ENCODE assay signal across 1 cellular context in the genomic region with DNA sequence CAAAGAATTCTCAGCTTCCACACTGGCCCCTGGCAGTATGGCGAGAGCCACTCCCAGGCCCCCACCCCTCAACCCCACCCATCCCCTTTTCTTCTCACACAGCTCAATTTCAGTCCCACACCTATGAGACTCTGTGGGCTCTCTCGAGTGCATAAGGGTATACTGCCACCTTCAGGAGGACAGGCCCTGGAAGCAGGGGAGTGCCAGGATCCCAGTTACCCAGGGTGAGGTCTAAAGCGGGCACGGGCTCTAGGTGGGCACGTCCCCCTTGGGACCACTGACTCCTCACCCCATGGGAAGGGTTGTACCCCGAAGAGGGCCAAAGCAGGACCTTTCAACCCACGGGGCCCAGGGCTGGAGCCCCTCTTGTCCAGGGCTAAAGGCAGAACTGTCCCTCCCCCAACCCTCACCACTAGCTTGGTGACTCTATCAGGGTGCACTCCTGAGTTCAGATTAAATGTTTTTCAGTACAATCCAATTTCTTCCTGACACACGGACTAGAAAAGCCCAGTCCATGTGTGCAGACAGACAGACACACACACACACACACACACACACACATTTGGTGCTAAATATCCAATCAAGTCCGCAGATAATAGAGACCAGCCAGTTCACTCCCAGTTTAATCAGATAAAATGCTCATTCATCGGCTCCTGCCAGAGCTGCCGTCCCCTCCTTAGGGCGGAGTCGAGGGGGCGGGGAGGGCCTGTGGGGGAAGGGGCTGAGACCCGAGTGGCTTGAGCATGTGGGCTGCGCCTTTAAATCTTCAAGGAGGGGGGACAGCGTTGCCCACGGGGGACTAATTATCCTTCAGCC.
TF ChIP-seq lines count a peak whose summit lies in the region.

No MANE protein-coding gene starts in this region.

TF ChIP-seq in HepG2, 621 proteins besides CTCF, POLR2A, EP300 and RAD21 (continued from another document):
- TF ChIP-seq, protein P1, sequence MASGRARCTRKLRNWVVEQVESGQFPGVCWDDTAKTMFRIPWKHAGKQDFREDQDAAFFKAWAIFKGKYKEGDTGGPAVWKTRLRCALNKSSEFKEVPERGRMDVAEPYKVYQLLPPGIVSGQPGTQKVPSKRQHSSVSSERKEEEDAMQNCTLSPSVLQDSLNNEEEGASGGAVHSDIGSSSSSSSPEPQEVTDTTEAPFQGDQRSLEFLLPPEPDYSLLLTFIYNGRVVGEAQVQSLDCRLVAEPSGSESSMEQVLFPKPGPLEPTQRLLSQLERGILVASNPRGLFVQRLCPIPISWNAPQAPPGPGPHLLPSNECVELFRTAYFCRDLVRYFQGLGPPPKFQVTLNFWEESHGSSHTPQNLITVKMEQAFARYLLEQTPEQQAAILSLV (CRISPR knock-in tag; IDR thresholded peaks at IDR 0.05; ENCODE audit: borderline replicate concordance), result no peak
- TF ChIP-seq SMC3 (IDR thresholded peaks at IDR 0.05; ENCODE audit: low read length) (peak; percentile 18; the same call in 1 of the 2 replicates), ZNF160 (CRISPR knock-in tag; IDR thresholded peaks at IDR 0.05) (no peak), SOX5 (CRISPR knock-in tag; IDR thresholded peaks at IDR 0.05; ENCODE audit: borderline replicate concordance) (no peak), PPARG (CRISPR knock-in tag; conservative IDR thresholded peaks at IDR 0.05) (no peak), CEBPG (CRISPR knock-in tag; IDR thresholded peaks at IDR 0.05) (no peak)
- TF ChIP-seq, protein P2, sequence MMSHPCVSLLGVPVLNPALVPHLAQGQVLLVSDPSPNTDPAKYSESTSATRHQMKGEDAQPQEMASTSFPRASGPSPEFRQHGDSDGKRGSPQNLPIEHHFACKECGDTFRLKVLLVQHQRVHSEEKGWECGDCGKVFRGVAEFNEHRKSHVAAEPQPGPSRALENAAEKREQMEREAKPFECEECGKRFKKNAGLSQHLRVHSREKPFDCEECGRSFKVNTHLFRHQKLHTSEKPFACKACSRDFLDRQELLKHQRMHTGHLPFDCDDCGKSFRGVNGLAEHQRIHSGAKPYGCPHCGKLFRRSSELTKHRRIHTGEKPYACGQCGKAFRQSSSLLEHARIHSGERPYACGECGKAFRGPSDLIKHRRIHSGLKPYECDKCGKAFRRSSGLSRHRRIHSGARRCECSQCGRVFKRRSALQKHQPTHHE (CRISPR knock-in tag; IDR thresholded peaks at IDR 0.05; ENCODE audit: borderline replicate concordance), result no peak
- TF ChIP-seq, protein P3, sequence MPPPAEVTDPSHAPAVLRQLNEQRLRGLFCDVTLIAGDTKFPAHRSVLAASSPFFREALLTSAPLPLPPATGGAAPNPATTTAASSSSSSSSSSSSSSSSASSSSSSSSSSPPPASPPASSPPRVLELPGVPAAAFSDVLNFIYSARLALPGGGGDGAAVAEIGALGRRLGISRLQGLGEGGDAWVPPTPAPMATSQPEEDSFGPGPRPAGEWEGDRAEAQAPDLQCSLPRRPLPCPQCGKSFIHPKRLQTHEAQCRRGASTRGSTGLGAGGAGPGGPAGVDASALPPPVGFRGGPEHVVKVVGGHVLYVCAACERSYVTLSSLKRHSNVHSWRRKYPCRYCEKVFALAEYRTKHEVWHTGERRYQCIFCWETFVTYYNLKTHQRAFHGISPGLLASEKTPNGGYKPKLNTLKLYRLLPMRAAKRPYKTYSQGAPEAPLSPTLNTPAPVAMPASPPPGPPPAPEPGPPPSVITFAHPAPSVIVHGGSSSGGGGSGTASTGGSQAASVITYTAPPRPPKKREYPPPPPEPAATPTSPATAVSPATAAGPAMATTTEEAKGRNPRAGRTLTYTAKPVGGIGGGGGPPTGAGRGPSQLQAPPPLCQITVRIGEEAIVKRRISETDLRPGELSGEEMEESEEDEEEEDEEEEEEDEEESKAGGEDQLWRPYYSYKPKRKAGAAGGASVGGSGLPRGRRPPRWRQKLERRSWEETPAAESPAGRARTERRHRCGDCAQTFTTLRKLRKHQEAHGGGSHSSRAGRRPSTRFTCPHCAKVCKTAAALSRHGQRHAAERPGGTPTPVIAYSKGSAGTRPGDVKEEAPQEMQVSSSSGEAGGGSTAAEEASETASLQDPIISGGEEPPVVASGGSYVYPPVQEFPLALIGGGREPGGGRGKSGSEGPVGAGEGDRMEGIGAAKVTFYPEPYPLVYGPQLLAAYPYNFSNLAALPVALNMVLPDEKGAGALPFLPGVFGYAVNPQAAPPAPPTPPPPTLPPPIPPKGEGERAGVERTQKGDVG (CRISPR knock-in tag; IDR thresholded peaks at IDR 0.05; ENCODE audit: borderline replicate concordance), result no peak
- TF ChIP-seq, protein P4, sequence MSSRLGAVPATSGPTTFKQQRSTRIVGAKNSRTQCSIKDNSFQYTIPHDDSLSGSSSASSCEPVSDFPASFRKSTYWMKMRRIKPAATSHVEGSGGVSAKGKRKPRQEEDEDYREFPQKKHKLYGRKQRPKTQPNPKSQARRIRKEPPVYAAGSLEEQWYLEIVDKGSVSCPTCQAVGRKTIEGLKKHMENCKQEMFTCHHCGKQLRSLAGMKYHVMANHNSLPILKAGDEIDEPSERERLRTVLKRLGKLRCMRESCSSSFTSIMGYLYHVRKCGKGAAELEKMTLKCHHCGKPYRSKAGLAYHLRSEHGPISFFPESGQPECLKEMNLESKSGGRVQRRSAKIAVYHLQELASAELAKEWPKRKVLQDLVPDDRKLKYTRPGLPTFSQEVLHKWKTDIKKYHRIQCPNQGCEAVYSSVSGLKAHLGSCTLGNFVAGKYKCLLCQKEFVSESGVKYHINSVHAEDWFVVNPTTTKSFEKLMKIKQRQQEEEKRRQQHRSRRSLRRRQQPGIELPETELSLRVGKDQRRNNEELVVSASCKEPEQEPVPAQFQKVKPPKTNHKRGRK (CRISPR knock-in tag; IDR thresholded peaks at IDR 0.05), result no peak
- TF ChIP-seq, protein P5, sequence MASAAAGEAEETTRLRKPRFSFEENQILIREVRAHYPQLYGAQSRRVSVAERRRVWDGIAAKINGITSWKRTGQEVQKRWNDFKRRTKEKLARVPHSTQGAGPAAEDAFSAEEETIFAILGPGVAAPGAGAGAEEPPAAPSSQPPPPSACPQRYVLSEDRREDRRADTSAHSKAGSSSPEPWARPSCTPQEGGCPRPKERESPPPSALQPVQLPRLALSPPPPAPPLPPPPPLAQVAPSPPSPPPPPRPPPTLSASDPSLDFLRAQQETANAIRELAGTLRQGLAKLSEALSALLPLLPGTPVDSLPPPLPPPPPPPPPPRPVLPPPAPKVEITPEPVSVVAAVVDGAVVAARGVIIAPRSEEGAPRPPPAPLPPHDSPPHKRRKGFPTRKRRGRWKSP (CRISPR knock-in tag; IDR thresholded peaks at IDR 0.05), result no peak
